12 cellular contexts compared by ENCODE assay signal in the genomic region with DNA sequence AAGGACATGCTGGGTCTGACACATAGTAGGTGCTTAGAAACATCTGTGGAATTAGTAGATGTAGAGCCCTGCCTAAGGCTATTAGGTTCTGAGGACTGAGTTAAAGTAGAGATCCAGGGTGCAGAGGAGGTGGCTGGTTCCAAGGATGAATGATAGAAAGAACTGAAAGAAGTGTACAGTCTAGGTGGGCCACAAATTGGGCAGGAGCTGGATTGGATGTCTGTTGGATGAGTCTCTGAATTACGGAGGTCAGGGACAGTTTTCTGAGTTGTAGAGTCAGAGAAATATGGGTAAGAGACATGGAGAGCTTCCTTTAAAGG. TPM values are rescaled to one million over a fixed set of nuclear protein-coding genes. Genes with fewer than 3 reads are reported as not detected.
DNase-seq lines count a peak whose midpoint lies in the region; ATAC-seq and TF ChIP-seq lines count a peak whose summit lies in the region.
"Had no signal": no experiment of that assay in that cellular context is flagged by ENCODE, and none has a peak within 500 bp of the region (broad histone marks: within the 10 kb centered on the region; RNA-seq: fewer than 3 reads in every experiment).

No MANE protein-coding gene starts in this region.

- H3K4me3 Mint-ChIP-seq in activated T-helper 1 cell treated with anti-CD3 and anti-CD28 coated beads, Interleukin-12 subunit alpha, Interleukin-12 subunit beta, Interleukin-2, Interleukin-4 antibody, amounts not matched to agents 30 ng/mL and 10 ng/mL and 1 ng/mL, durations not matched to agents 14 hours and 24 hours and 36 hours: peak overlapping the region; percentile 95
- peak overlapping the region; percentile 0 to 99 (median 83) for H3K4me3 Mint-ChIP-seq in naive B cell

- peaks cover 38% of the 10 kb centered on the region for H3K4me1 Mint-ChIP-seq in activated T-helper 1 cell treated with anti-CD3 and anti-CD28 coated beads, Interleukin-12 subunit alpha, Interleukin-12 subunit beta, Interleukin-2, Interleukin-4 antibody, amounts not matched to agents 30 ng/mL and 10 ng/mL and 1 ng/mL, durations not matched to agents 14 hours and 24 hours and 36 hours (ENCODE audit: low read depth)
- H3K4me1 Mint-ChIP-seq in naive B cell: peaks cover 17 to 41% (median 19%) of the 10 kb centered on the region in 3 donors

- intact Hi-C loops in left ventricle myocardium superior (cut with micrococcal nuclease): loop anchor here (10.0 kb wide), 1 partner anchor 845 kb away; no protein-coding TSS in a partner anchor
- intact Hi-C loops in activated T-helper 1 cell treated with anti-CD3 and anti-CD28 coated beads, Interleukin-12 subunit alpha, Interleukin-12 subunit beta, Interleukin-2, Interleukin-4 antibody, amounts not matched to agents 30 ng/mL and 10 ng/mL and 1 ng/mL, durations not matched to agents 14 hours and 24 hours and 36 hours (cut with micrococcal nuclease): loop anchor here (10.0 kb wide), 1 partner anchor 695 kb away; no protein-coding TSS in a partner anchor

- H3K9me3 ChIP-seq in right atrium auricular region: no peaks in the 10 kb centered on the region

- peaks cover 0 to 51% of the 10 kb centered on the region in 2 donors for H3K4me1 ChIP-seq in right atrium auricular region

- H3K27me3 Mint-ChIP-seq in activated T-helper 1 cell treated with anti-CD3 and anti-CD28 coated beads, Interleukin-12 subunit alpha, Interleukin-12 subunit beta, Interleukin-2, Interleukin-4 antibody, amounts not matched to agents 30 ng/mL and 10 ng/mL and 1 ng/mL, durations not matched to agents 14 hours and 24 hours and 36 hours (ENCODE audit: insufficient read depth): no peaks in the 10 kb centered on the region
- H3K27me3 Mint-ChIP-seq in naive B cell: no peaks in the 10 kb centered on the region

- H3K36me3 Mint-ChIP-seq in activated T-helper 1 cell treated with anti-CD3 and anti-CD28 coated beads, Interleukin-12 subunit alpha, Interleukin-12 subunit beta, Interleukin-2, Interleukin-4 antibody, amounts not matched to agents 30 ng/mL and 10 ng/mL and 1 ng/mL, durations not matched to agents 14 hours and 24 hours and 36 hours (ENCODE audit: low read depth): peaks cover 3% of the 10 kb centered on the region
- H3K36me3 Mint-ChIP-seq in naive B cell: no peaks in the 10 kb centered on the region

- H3K9me3 Mint-ChIP-seq in activated T-helper 1 cell treated with anti-CD3 and anti-CD28 coated beads, Interleukin-12 subunit alpha, Interleukin-12 subunit beta, Interleukin-2, Interleukin-4 antibody, amounts not matched to agents 30 ng/mL and 10 ng/mL and 1 ng/mL, durations not matched to agents 14 hours and 24 hours and 36 hours: no peaks in the 10 kb centered on the region
- no peaks in the 10 kb centered on the region for H3K9me3 Mint-ChIP-seq in naive B cell

- peak overlapping the region; percentile 97 to 99 for H3K27ac ChIP-seq in right atrium auricular region

- no peak for DNase-seq in right atrium auricular region (ENCODE audit: low spot score)
- no peak for DNase-seq in left ventricle myocardium superior
- no peak for DNase-seq in activated T-helper 1 cell treated with anti-CD3 and anti-CD28 coated beads, Interleukin-12 subunit alpha, Interleukin-12 subunit beta, Interleukin-2, Interleukin-4 antibody, amounts not matched to agents 30 ng/mL and 10 ng/mL and 1 ng/mL, durations not matched to agents 14 hours and 24 hours and 36 hours (ENCODE audit: low spot score)
- no peak for DNase-seq in naive B cell
- DNase-seq in COR-L47 (lab: John Stamatoyannopoulos, UW): no peak
- no peak for DNase-seq in NCI-H1092 (lab: John Stamatoyannopoulos, UW)
- no peak for DNase-seq in SK-N-DZ (ENCODE audit: low spot score)
- no peak for DNase-seq in SKM-1 (lab: John Stamatoyannopoulos, UW; ENCODE audit: unreplicated experiment)
- DNase-seq: amygdala; GOT3; NCI-H2081; stimulated activated CD4-positive, alpha-beta T cell treated with anti-CD3 and anti-CD28 coated beads, Interleukin-4, amount 100 ng/mL, for 24 hours had no signal

- no peaks in the 10 kb centered on the region for H3K36me3 ChIP-seq in right atrium auricular region

- no peak for TF ChIP-seq CTCF in right atrium auricular region (IDR thresholded peaks at IDR 0.05)

- H3K27me3 ChIP-seq in right atrium auricular region: no peaks in the 10 kb centered on the region

- H3K4me3 ChIP-seq in right atrium auricular region: no peak overlapping the region

- ATAC-seq in left ventricle myocardium superior: no peak
- no peak for ATAC-seq in naive B cell (ENCODE audit: low read depth in 2 of 2)

- H3K27ac Mint-ChIP-seq in activated T-helper 1 cell treated with anti-CD3 and anti-CD28 coated beads, Interleukin-12 subunit alpha, Interleukin-12 subunit beta, Interleukin-2, Interleukin-4 antibody, amounts not matched to agents 30 ng/mL and 10 ng/mL and 1 ng/mL, durations not matched to agents 14 hours and 24 hours and 36 hours: peak overlapping the region; percentile 81
- H3K27ac Mint-ChIP-seq in naive B cell: peak overlapping the region in 4 of 6 donors; percentile 72 to 98 (median 88)

RNA-seq across cellular contexts. Expression of gene SAMD8, which starts 2.0 kb away (rescaled TPM):
- total RNA-seq in right atrium auricular region (10 to 100 TPM; 24.7 to 26.3 TPM), left ventricle myocardium superior (23.1 TPM)
- total RNA-seq in activated T-helper 1 cell treated with anti-CD3 and anti-CD28 coated beads, Interleukin-12 subunit alpha, Interleukin-12 subunit beta, Interleukin-2, Interleukin-4 antibody, amounts not matched to agents 30 ng/mL and 10 ng/mL and 1 ng/mL, durations not matched to agents 14 hours and 24 hours and 36 hours: 16.2 and 16.5 TPM in 2 replicates
- 10 to 100 TPM; 11.9 to 20.1 (median 15.6) TPM for polyA plus RNA-seq in naive B cell (ENCODE audit: low read depth in 6 of 6)
- polyA plus RNA-seq in SK-N-DZ (2014; cell fraction: cytosol; rRNA removed): 12.0 and 16.1 TPM in 2 replicates
- polyA plus RNA-seq in SK-N-DZ (2014; cell fraction: nucleus; rRNA removed): 5.7 and 9.6 TPM in 2 replicates
